ENCODE assay signal across 8 cellular contexts in the genomic region with DNA sequence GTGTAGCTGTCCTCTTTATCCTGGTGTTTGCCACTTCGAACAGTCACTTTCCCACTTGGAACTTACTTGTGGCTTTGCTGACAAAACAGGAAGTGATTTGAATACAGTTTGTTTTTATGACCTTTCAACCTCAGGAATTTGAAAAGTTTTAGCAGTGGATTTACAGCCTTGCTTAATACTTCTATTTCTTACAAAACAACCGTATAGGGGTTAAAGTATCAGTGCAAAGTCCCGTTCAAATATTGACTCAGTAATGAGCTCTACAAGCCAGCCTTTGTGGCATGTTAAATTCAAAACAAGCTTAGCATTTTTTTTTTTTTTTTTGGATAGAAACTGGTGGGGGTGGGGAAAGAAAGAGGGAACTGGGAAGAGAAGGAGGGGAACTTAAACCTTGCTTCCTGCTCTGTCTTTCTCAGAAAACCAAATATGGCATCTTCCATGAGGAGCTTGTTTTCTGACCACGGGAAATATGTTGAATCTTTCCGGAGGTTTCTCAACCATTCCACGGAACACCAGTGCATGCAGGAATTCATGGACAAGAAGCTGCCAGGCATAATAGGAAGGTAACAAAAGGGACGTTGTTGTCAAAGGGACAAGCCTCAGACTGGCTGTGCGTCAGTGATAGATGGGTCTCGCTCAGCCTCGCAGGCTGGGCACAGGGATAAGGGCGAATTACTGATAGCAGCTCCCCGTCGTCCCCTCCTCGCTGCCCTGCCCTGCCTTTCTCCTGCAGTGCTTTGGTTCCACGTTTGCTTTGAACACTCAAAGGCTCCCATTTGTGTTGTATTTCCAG. TPM values are rescaled to one million over a fixed set of nuclear protein-coding genes. Genes with fewer than 3 reads are reported as not detected.
DNase-seq lines count a peak whose midpoint lies in the region; ATAC-seq and TF ChIP-seq lines count a peak whose summit lies in the region.

A gene (plus strand): TSS at position 408 of the 793 bp plus-strand sequence. CDS start 19 bp downstream, at position 427.

- TF ChIP-seq POLR2A in Peyer's patch (IDR thresholded peaks at IDR 0.05), result peak in 1 of 2 donors; percentile 38

- peak in 2 of 3 donors; percentile 57 to 66 for DNase-seq in Peyer's patch
- DNase-seq in mucosa of descending colon, result peak; percentile 61 to 70 (median 61)
- DNase-seq in NCI-H226, result no peak
- DNase-seq in NCI-H2171 treated with DMSO at 0.1 percent for 48 hours (lab: John Stamatoyannopoulos, UW), result no peak

- intact Hi-C loops in mucosa of descending colon (cut with DNase I, micrococcal nuclease), result no loop called here

- H3K36me3 ChIP-seq in Peyer's patch (no peaks in the 10 kb centered on the region), mucosa of descending colon (ENCODE audit: low read depth) (no peaks in the 10 kb centered on the region)

- peak within 1 kb of the TSS; percentile 26 for H3K4me3 ChIP-seq in GM12875 (ENCODE audit: low read depth, low read length)
- peak within 1 kb of the TSS; percentile 6 to 64 (median 42) for H3K4me3 ChIP-seq in Peyer's patch
- H3K4me3 ChIP-seq in mucosa of descending colon, result peak within 1 kb of the TSS; percentile 3

- no peak for TF ChIP-seq CTCF in GM12875 (IDR thresholded peaks at IDR 0.05; ENCODE audit: borderline replicate concordance, insufficient read depth, low read depth, low read length)
- TF ChIP-seq CTCF in Peyer's patch (IDR thresholded peaks at IDR 0.05), result no peak
- no peak for TF ChIP-seq CTCF in mucosa of descending colon (IDR thresholded peaks at IDR 0.05)

- peaks cover 0 to 11% (median 0%) of the 10 kb centered on the region in 4 donors for H3K4me1 ChIP-seq in Peyer's patch
- peaks cover 14% of the 10 kb centered on the region for H3K4me1 ChIP-seq in mucosa of descending colon (ENCODE audit: low read depth)

- no peaks in the 10 kb centered on the region for H3K9me3 ChIP-seq in Peyer's patch
- H3K9me3 ChIP-seq in mucosa of descending colon, result no peaks in the 10 kb centered on the region

- no peaks in the 10 kb centered on the region for H3K27me3 ChIP-seq in Peyer's patch

- ATAC-seq in esophagus mucosa (peak; percentile 84), mucosa of descending colon (peak; percentile 90), HG02938 (IDR thresholded peaks at IDR 0.05; ENCODE audit: unreplicated experiment) (no peak), HG03520 (IDR thresholded peaks at IDR 0.05; ENCODE audit: unreplicated experiment) (no peak)

- H3K27ac ChIP-seq in Peyer's patch, result peak within 1 kb of the TSS; percentile 47 to 84 (median 77)

RNA-seq across cellular contexts. Expression of the gene that starts here (rescaled TPM):
- total RNA-seq in Peyer's patch (10 to 100 TPM; 12.8 to 52.0 (median 26.7) TPM), esophagus mucosa (2.5 TPM), mucosa of descending colon (100 to 1,000 TPM in 1 of 3 donors, 10 to 100 TPM in 2; 42.6 to 114 (median 62.9) TPM)

Comparison
In these comparisons a context has a peak if more than half of its experiments do, and no peak if none do; other contexts are left out.
1. DNase-seq: peak in Peyer's patch (2 of 3) and mucosa of descending colon (3 of 3); none in NCI-H226 (single experiment) and NCI-H2171 treated with DMSO at 0.1 percent for 48 hours (single experiment).
2. ATAC-seq: peak in esophagus mucosa (single experiment) and mucosa of descending colon (single experiment); none in HG02938 (single experiment) and HG03520 (single experiment).
3. Peak in every context shown above with its lines, with median percentiles within 50 percentile points of each other: H3K4me3 ChIP-seq.